8 cellular contexts compared by ENCODE assay signal in the genomic region with DNA sequence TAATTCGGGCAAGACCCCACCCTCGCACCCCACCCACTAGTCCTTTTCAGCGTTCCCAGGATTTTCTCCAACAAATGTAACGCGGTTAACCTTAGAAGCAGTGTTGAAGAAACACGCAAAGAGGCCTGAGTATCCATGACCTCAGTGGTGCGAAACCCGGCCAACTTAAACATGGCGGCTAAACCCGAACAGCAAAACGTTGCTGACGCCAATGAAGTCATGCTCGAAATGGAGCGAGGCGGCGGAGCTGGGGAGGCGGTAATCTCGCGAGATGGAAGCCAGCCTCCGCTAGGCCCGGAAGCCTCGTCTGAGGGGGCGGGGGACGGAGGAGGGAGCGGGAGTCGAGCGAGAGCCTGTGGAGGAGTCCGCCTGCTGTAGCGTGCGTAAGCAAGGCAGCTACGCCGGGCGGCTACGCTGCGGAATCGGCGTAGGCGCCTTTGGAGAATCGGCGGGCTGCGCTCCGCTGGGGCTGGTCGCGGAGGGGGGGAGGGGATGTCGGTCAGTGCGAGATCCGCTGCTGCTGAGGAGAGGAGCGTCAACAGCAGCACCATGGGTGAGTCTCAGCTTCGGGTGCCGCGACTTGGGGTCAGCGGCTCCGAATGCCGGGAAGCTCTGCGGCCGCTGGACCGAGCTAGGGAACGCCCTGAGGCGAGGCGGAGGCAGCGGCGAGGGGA. TPM values are rescaled to one million over a fixed set of nuclear protein-coding genes. Genes with fewer than 3 reads are reported as not detected.
DNase-seq lines count a peak whose midpoint lies in the region; ATAC-seq and TF ChIP-seq lines count a peak whose summit lies in the region.

A gene (plus strand): TSS at position 340 of the 674 bp plus-strand sequence. CDS start 153 bp downstream, at position 493.

- H3K9me3 Mint-ChIP-seq in activated B cell treated with CpG ODN at 0.5 μM for 24 hours: no peaks in the 10 kb centered on the region

- H3K27me3 Mint-ChIP-seq in activated B cell treated with CpG ODN at 0.5 μM for 24 hours: no peaks in the 10 kb centered on the region

- H3K4me3 Mint-ChIP-seq in activated B cell treated with CpG ODN at 0.5 μM for 24 hours: peak within 1 kb of the TSS; percentile 96

- peak within 1 kb of the TSS; percentile 99 for H3K27ac Mint-ChIP-seq in activated B cell treated with CpG ODN at 0.5 μM for 24 hours

- POLR2A ChIA-PET in activated B cell treated with CpG ODN at 0.5 μM for 24 hours (lab: Charles Lee): interaction anchor here (0.6 to 4.9 kb wide), 34 partner anchors 8 to 1553 kb away, joined by 3 to 442 read pairs (median 4); a partner anchor contains a TSS

- no peak for TF ChIP-seq CTCF in activated B cell treated with CpG ODN at 0.5 μM for 24 hours (IDR thresholded peaks at IDR 0.05)

- H3K36me3 Mint-ChIP-seq in activated B cell treated with CpG ODN at 0.5 μM for 24 hours (ENCODE audit: low read depth): peaks cover 24% of the 10 kb centered on the region

- DNase-seq in AG08395 (ENCODE audit: low spot score): peak; percentile 98
- DNase-seq in NCI-H345 (lab: John Stamatoyannopoulos, UW): peak; percentile 99
- peak; percentile 98 for DNase-seq in activated B cell treated with CpG ODN at 0.5 μM for 24 hours
- peak; percentile 84 to 99 (median 99) for DNase-seq in caudate nucleus (lab: John Stamatoyannopoulos, UW)
- DNase-seq in iPS-NIHi7 (ENCODE audit: extremely low spot score): peak; percentile 92
- peak; percentile 98 for DNase-seq in smooth muscle cell of the brain vasculature (ENCODE audit: low read depth, low spot score)

- TF ChIP-seq POLR2A in GM18951 (IDR thresholded peaks at IDR 0.05; ENCODE audit: extremely low read depth, insufficient read depth, insufficient read length): peak; percentile 89

- CTCF ChIA-PET in activated B cell treated with CpG ODN at 0.5 μM for 24 hours (lab: Charles Lee): interaction anchor here (0.6 to 4.5 kb wide), 5 partner anchors 34 to 106 kb away, joined by 3 to 59 read pairs (median 9); a partner anchor contains a TSS

- H3K27ac ChIP-seq in caudate nucleus (ENCODE audit: low read depth, low read length): peak within 1 kb of the TSS; percentile 99

- H3K4me1 Mint-ChIP-seq in activated B cell treated with CpG ODN at 0.5 μM for 24 hours: peaks cover 53% of the 10 kb centered on the region

- ATAC-seq in HG03196 (IDR thresholded peaks at IDR 0.05; ENCODE audit: unreplicated experiment): peak; percentile 90
- ATAC-seq in activated B cell treated with CpG ODN at 0.5 μM for 24 hours (ENCODE audit: low read depth): peak; percentile 86

- intact Hi-C loops in activated B cell treated with CpG ODN at 0.5 μM for 24 hours (cut with micrococcal nuclease): loop anchor here (1.0 to 5.0 kb wide), 8 partner anchors 66 to 764 kb away; a partner anchor contains a TSS

- in situ Hi-C loops in GM18951 (cut with MboI; ENCODE audit: low sequenced_read_pairs, unreplicated experiment): no loop called here

RNA-seq across cellular contexts. Expression of the gene that starts here (rescaled TPM):
- total RNA-seq in activated B cell treated with CpG ODN at 0.5 μM for 24 hours: 239 and 262 TPM in 2 replicates

Comparison
In these comparisons a context has a peak if more than half of its experiments do, and no peak if none do; other contexts are left out.
1. Peak in every context shown above with its lines: DNase-seq, ATAC-seq and H3K27ac ChIP-seq.